19 cellular contexts compared by ENCODE assay signal in the genomic region with DNA sequence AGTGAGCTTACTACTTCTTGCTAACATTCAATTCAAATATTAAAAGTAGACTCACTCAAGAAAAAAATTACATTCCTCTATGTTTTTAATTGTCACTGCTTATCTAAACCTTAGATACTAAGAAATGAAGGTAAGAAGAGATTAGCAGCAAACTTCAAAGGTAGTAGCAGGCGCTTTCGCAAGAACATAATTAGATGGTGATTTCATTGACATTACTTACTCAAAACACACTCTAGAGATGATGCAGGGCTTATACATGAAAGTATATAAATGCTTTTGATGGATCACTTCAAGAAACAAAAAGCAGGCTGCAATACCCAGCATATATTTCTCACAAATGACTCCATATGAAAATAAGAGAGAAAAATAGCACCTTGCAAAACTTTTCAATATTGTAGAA.
DNase-seq lines count a peak whose midpoint lies in the region; ATAC-seq, FAIRE-seq and TF ChIP-seq lines count a peak whose summit lies in the region.
"Had no signal": no experiment of that assay in that cellular context is flagged by ENCODE, and none has a peak within 500 bp of the region (broad histone marks: within the 10 kb centered on the region; RNA-seq: fewer than 3 reads in every experiment).

No MANE protein-coding gene starts in this region.

- intact Hi-C loops in activated naive CD4-positive, alpha-beta T cell treated with anti-CD3 and anti-CD28 coated beads for 36 hours (cut with micrococcal nuclease) = no loop called here
- intact Hi-C loops in K562 (cut with micrococcal nuclease) = no loop called here
- intact Hi-C loops in heart right ventricle (cut with DNase I) = loop anchor here in 1 of 10 donors (10.0 kb wide), 1 partner anchor 59 kb away; no protein-coding TSS in a partner anchor
- intact Hi-C loops in mucosa of descending colon (cut with DNase I, micrococcal nuclease) = no loop called here

- 0 out of 2 replicates have a peak, but pooled peaks cover 3% of the 10 kb centered on the region for H3K9me3 ChIP-seq in K562 (replicated peaks; ENCODE audit: control insufficient read depth, insufficient read depth, low read depth, low read length)
- H3K9me3 ChIP-seq in heart right ventricle = no peaks in the 10 kb centered on the region
- no peaks in the 10 kb centered on the region for H3K9me3 ChIP-seq in mucosa of descending colon
- H3K9me3 ChIP-seq: BE2C had no signal

- no peaks in the 10 kb centered on the region for H3K9me3 Mint-ChIP-seq in activated naive CD4-positive, alpha-beta T cell treated with anti-CD3 and anti-CD28 coated beads for 36 hours
- H3K9me3 Mint-ChIP-seq in activated naive CD4-positive, alpha-beta T cell treated with anti-CD3 and anti-CD28 coated beads, Interleukin-2, amount 10 ng/mL, durations not matched to agents 7 days and 5 days = no peaks in the 10 kb centered on the region
- H3K9me3 Mint-ChIP-seq: CD4-positive, CD25-positive, alpha-beta regulatory T cell; CD8-positive, alpha-beta memory T cell; H9 had no signal

- no peak overlapping the region for H3K27ac ChIP-seq in K562 (ENCODE audit: extremely low read depth, low read depth, low read length)
- no peak overlapping the region for H3K27ac ChIP-seq in heart right ventricle
- H3K27ac ChIP-seq: HL-60 had no signal

- H3K27me3 Mint-ChIP-seq in activated naive CD4-positive, alpha-beta T cell treated with anti-CD3 and anti-CD28 coated beads for 36 hours (ENCODE audit: low read depth) = peaks cover 3% of the 10 kb centered on the region
- peaks cover 14% of the 10 kb centered on the region for H3K27me3 Mint-ChIP-seq in activated naive CD4-positive, alpha-beta T cell treated with anti-CD3 and anti-CD28 coated beads, Interleukin-2, amount 10 ng/mL, durations not matched to agents 7 days and 5 days

- H3K4me3 ChIP-seq in K562 = no peak overlapping the region
- H3K4me3 ChIP-seq in heart right ventricle = no peak overlapping the region
- no peak overlapping the region for H3K4me3 ChIP-seq in mucosa of descending colon

- H3K36me3 Mint-ChIP-seq in activated naive CD4-positive, alpha-beta T cell treated with anti-CD3 and anti-CD28 coated beads for 36 hours (ENCODE audit: low read depth) = no peaks in the 10 kb centered on the region
- no peaks in the 10 kb centered on the region for H3K36me3 Mint-ChIP-seq in activated naive CD4-positive, alpha-beta T cell treated with anti-CD3 and anti-CD28 coated beads, Interleukin-2, amount 10 ng/mL, durations not matched to agents 7 days and 5 days
- H3K36me3 Mint-ChIP-seq: CD4-positive, CD25-positive, alpha-beta regulatory T cell; CD8-positive, alpha-beta memory T cell had no signal

- H4K20me1 ChIP-seq in K562 (replicated peaks; ENCODE audit: control insufficient read depth, insufficient read depth, low read length) = no peaks in the 10 kb centered on the region

- TF ChIP-seq POLR2A in K562 (conservative IDR thresholded peaks at IDR 0.05) = no peak

- in situ Hi-C loops in K562 (cut with MboI) = no loop called here

- no peak for TF ChIP-seq EP300 in K562 (IDR thresholded peaks at IDR 0.05; ENCODE audit: low read length)

- no peaks in the 10 kb centered on the region for H3K36me3 ChIP-seq in K562 (ENCODE audit: control insufficient read depth, insufficient read depth, low read length)
- no peaks in the 10 kb centered on the region for H3K36me3 ChIP-seq in heart right ventricle
- no peaks in the 10 kb centered on the region for H3K36me3 ChIP-seq in mucosa of descending colon (ENCODE audit: low read depth)
- H3K36me3 ChIP-seq: BE2C had no signal

- H3K27ac Mint-ChIP-seq in activated naive CD4-positive, alpha-beta T cell treated with anti-CD3 and anti-CD28 coated beads for 36 hours = no peak overlapping the region
- H3K27ac Mint-ChIP-seq in activated naive CD4-positive, alpha-beta T cell treated with anti-CD3 and anti-CD28 coated beads, Interleukin-2, amount 10 ng/mL, durations not matched to agents 7 days and 5 days = no peak overlapping the region
- H3K27ac Mint-ChIP-seq: CD4-positive, CD25-positive, alpha-beta regulatory T cell had no signal

- peak; percentile 46 for ATAC-seq in HG03565 (IDR thresholded peaks at IDR 0.05; ENCODE audit: unreplicated experiment)
- no peak for ATAC-seq in K562
- ATAC-seq in HG02981 (IDR thresholded peaks at IDR 0.05; ENCODE audit: unreplicated experiment) = no peak
- ATAC-seq in heart right ventricle = no peak
- ATAC-seq in mucosa of descending colon = no peak

- H3K4me1 ChIP-seq in K562 (replicated peaks in 1 of 2; ENCODE audit: control insufficient read depth in 2 of 2, insufficient read depth in 2 of 2, low read length in 2 of 2) = peaks cover 14 to 25% of the 10 kb centered on the region in 2 experiments
- H3K4me1 ChIP-seq in heart right ventricle = no peaks in the 10 kb centered on the region
- H3K4me1 ChIP-seq in mucosa of descending colon (ENCODE audit: low read depth) = peaks cover 2% of the 10 kb centered on the region
- H3K4me1 ChIP-seq: BE2C had no signal

- TF ChIP-seq CTCF in K562 (IDR thresholded peaks at IDR 0.05 in 2 of 3, conservative IDR thresholded peaks at IDR 0.05 in 1 of 3; ENCODE audit: insufficient read depth in 2 of 3, low read depth in 1 of 3, low read length in 3 of 3) (no peak), heart right ventricle (IDR thresholded peaks at IDR 0.05) (no peak), mucosa of descending colon (IDR thresholded peaks at IDR 0.05) (no peak)

- CTCF ChIA-PET in activated naive CD4-positive, alpha-beta T cell treated with anti-CD3 and anti-CD28 coated beads for 36 hours (lab: Charles Lee) = interaction anchor here (4.1 kb wide), 1 partner anchor 62 kb away, joined by 14 read pairs; no protein-coding TSS in a partner anchor
- CTCF ChIA-PET in activated naive CD4-positive, alpha-beta T cell treated with anti-CD3 and anti-CD28 coated beads, Interleukin-2, amount 10 ng/mL, durations not matched to agents 7 days and 5 days (lab: Charles Lee) = interaction anchor here (0.7 kb wide), 1 partner anchor 94 kb away, joined by 3 read pairs; no protein-coding TSS in a partner anchor
- CTCF ChIA-PET in K562 (lab: Yijun Ruan, JAX; ENCODE audit: low intra/inter-chr PET ratio) = no interaction called here

- H3K4me1 Mint-ChIP-seq in activated naive CD4-positive, alpha-beta T cell treated with anti-CD3 and anti-CD28 coated beads for 36 hours (ENCODE audit: low read depth) = no peaks in the 10 kb centered on the region
- H3K4me1 Mint-ChIP-seq in activated naive CD4-positive, alpha-beta T cell treated with anti-CD3 and anti-CD28 coated beads, Interleukin-2, amount 10 ng/mL, durations not matched to agents 7 days and 5 days = no peaks in the 10 kb centered on the region
- H3K4me1 Mint-ChIP-seq: CD4-positive, CD25-positive, alpha-beta regulatory T cell had no signal

- BruUV-seq in K562 (replicated peaks; lab: Mats Ljungman, UMichigan) = no TSS peak

- no peaks in the 10 kb centered on the region for H3K9me1 ChIP-seq in K562 (ENCODE audit: control insufficient read depth, insufficient read depth, low read length)

- H3K27me3 ChIP-seq in K562 (ENCODE audit: control insufficient read depth in 2 of 2, insufficient read depth in 2 of 2, low read length in 2 of 2) (no peaks in the 10 kb centered on the region), heart right ventricle (no peaks in the 10 kb centered on the region)
- H3K27me3 ChIP-seq: BE2C had no signal

- 44% methylated on average over 2 of the region's 2 CpGs for WGBS in K562 (ENCODE audit: insufficient coverage, low coverage, missing lambda C conversion rate)
- WGBS in heart right ventricle, 2 donors = 96% methylated on average over 2 of the region's 2 CpGs

- POLR2A ChIA-PET in K562 (lab: Yijun Ruan, JAX) = no interaction called here

- H3K9ac ChIP-seq in K562 (ENCODE audit: insufficient read depth in 1 of 2, low read depth in 2 of 2, low read length in 2 of 2) = no peak overlapping the region

- H3K79me2 ChIP-seq in K562 (ENCODE audit: control insufficient read depth, insufficient read depth, low read length) = no peaks in the 10 kb centered on the region

- H3K4me3 Mint-ChIP-seq in activated naive CD4-positive, alpha-beta T cell treated with anti-CD3 and anti-CD28 coated beads for 36 hours = no peak overlapping the region
- H3K4me3 Mint-ChIP-seq in activated naive CD4-positive, alpha-beta T cell treated with anti-CD3 and anti-CD28 coated beads, Interleukin-2, amount 10 ng/mL, durations not matched to agents 7 days and 5 days = no peak overlapping the region
- H3K4me3 Mint-ChIP-seq: CD4-positive, CD25-positive, alpha-beta regulatory T cell; CD8-positive, alpha-beta memory T cell; H9 had no signal

- peak overlapping the region; percentile 30; the same call in 1 of the 2 replicates for H2AFZ ChIP-seq in K562 (ENCODE audit: low read depth, low read length)

- TF ChIP-seq RAD21 in K562 (CRISPR knock-in tag; conservative IDR thresholded peaks at IDR 0.05 in 1 of 2, IDR thresholded peaks at IDR 0.05 in 1 of 2) = no peak

- H3K4me2 ChIP-seq in K562 (ENCODE audit: insufficient read depth, low read length) = no peak overlapping the region

- peak; percentile 7 for DNase-seq in activated naive CD4-positive, alpha-beta T cell treated with anti-CD3 and anti-CD28 coated beads for 36 hours
- no peak for DNase-seq in activated naive CD4-positive, alpha-beta T cell treated with anti-CD3 and anti-CD28 coated beads, Interleukin-2, amount 10 ng/mL, durations not matched to agents 7 days and 5 days
- no peak for DNase-seq in K562 (ENCODE audit: extremely low read depth in 1 of 4, low spot score in 3 of 4)
- no peak for DNase-seq in heart right ventricle
- DNase-seq in mucosa of descending colon = no peak
- DNase-seq: ACHN; BE2C; C1 segment of cervical spinal cord; CD4-positive, CD25-positive, alpha-beta regulatory T cell; CD8-positive, alpha-beta memory T cell; COR-L47; H9 had no signal

- no peak for FAIRE-seq in K562 (lab: Jason Lieb, UNC)
- FAIRE-seq: A204.1, D721Med, G401.6, H1 had no signal

TF ChIP-seq in K562, 482 proteins besides CTCF, POLR2A, EP300 and RAD21:
- peak; percentile 52 for TF ChIP-seq CEBPB (tag; IDR thresholded peaks at IDR 0.05)
- TF ChIP-seq CHCHD3 (CRISPR knock-in tag; IDR thresholded peaks at IDR 0.05) = no peak
- TF ChIP-seq HDAC1 (IDR thresholded peaks at IDR 0.05) = no peak
